Comparison of ENCODE assay signal across 12 cellular contexts in the genomic region with DNA sequence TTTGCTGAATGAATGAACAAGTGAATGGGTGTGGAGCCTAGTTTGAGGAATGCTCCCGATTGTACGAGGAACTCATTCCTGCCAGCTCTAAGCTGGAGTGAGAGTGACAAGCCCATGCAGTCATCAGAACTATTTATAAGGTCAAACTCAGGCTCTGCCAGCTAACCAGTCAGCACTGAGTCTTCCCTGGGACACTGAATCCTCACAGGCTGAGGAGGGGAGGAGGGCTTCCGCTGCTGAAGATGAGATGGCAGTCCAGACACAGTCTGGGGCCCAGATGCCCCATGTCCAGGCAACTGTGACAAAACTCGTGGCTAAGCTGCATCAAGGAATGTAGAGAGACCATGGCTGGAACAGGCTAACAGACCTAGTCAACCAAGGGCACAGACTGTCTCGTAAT. TPM values are rescaled to one million over a fixed set of nuclear protein-coding genes. Genes with fewer than 3 reads are reported as not detected.
DNase-seq lines count a peak whose midpoint lies in the region; ATAC-seq and TF ChIP-seq lines count a peak whose summit lies in the region.
"Had no signal": no experiment of that assay in that cellular context is flagged by ENCODE, and none has a peak within 500 bp of the region (broad histone marks: within the 10 kb centered on the region; RNA-seq: fewer than 3 reads in every experiment).

No MANE protein-coding gene starts in this region.

- H3K9ac ChIP-seq in PC-3 (ENCODE audit: low read length) (no peak overlapping the region), mesendoderm (ENCODE audit: low read length) (peak overlapping the region; percentile 55)

- H4K20me1 ChIP-seq in PC-3 (ENCODE audit: low read length), result no peaks in the 10 kb centered on the region

- H4K5ac ChIP-seq in mesendoderm (ENCODE audit: low read length), result no peak overlapping the region

- intact Hi-C loops in PC-3 (cut with micrococcal nuclease), result no loop called here

- H3K4me3 ChIP-seq in PC-3 (ENCODE audit: low read length) (no peak overlapping the region), mesendoderm (ENCODE audit: low read length) (no peak overlapping the region), tibial nerve (no peak overlapping the region)

- POLR2A ChIA-PET in PC-3 (lab: Charles Lee; ENCODE audit: unreplicated experiment), result interaction anchor here (0.5 kb wide), 1 partner anchor 227 kb away, joined by 10 read pairs; no protein-coding TSS in a partner anchor

- no peak overlapping the region for H3K4ac ChIP-seq in mesendoderm (ENCODE audit: low read depth, low read length)

- no peak overlapping the region for H3K27ac ChIP-seq in PC-3 (ENCODE audit: low read length)
- H3K27ac ChIP-seq in mesendoderm (ENCODE audit: low read depth, low read length), result peak overlapping the region; percentile 78
- no peak overlapping the region for H3K27ac ChIP-seq in tibial nerve

- peaks cover 6% of the 10 kb centered on the region for H3K79me1 ChIP-seq in mesendoderm (ENCODE audit: low read length)

- 0 out of 2 replicates have a peak, but pooled peaks cover 6% of the 10 kb centered on the region for H3K4me1 ChIP-seq in PC-3 (ENCODE audit: insufficient read depth, low read length)
- peaks cover 21% of the 10 kb centered on the region for H3K4me1 ChIP-seq in mesendoderm (ENCODE audit: control insufficient read depth, low read depth, low read length)
- H3K4me1 ChIP-seq in tibial nerve, result peaks cover 0 to 53% (median 14%) of the 10 kb centered on the region in 4 donors

- H3K4me2 ChIP-seq in PC-3 (ENCODE audit: low read length) (no peak overlapping the region), mesendoderm (ENCODE audit: low read length) (no peak overlapping the region)

- H3K36me3 ChIP-seq in PC-3 (ENCODE audit: low read depth, low read length), result no peaks in the 10 kb centered on the region
- H3K36me3 ChIP-seq in mesendoderm (ENCODE audit: control insufficient read depth, insufficient read depth, low read length), result no peaks in the 10 kb centered on the region
- H3K36me3 ChIP-seq in tibial nerve, result no peaks in the 10 kb centered on the region

- H3K79me2 ChIP-seq in PC-3 (ENCODE audit: low read length) (no peaks in the 10 kb centered on the region), mesendoderm (ENCODE audit: control insufficient read depth, insufficient read depth, low read length) (peaks cover 66% of the 10 kb centered on the region)

- CTCF ChIA-PET in PC-3 (lab: Charles Lee), result interaction anchor here (0.6 to 0.7 kb wide), 2 partner anchors 34 to 239 kb away, joined by 3 read pairs; no protein-coding TSS in a partner anchor

- no peak for TF ChIP-seq POLR2A in tibial nerve (IDR thresholded peaks at IDR 0.05)

- no peaks in the 10 kb centered on the region for H3K9me2 ChIP-seq in PC-3 (replicated peaks; ENCODE audit: low read length)

- WGBS in mesendoderm (ENCODE audit: extremely low coverage, insufficient coverage, low lambda C conversion rate), result no CpG with 5 or more reads among the region's 5 CpGs
- 33 to 37% methylated on average over 5 of the region's 5 CpGs for WGBS in tibial nerve, 2 donors

- peak; percentile 77 for DNase-seq in AG08396 (ENCODE audit: low spot score)
- peak; percentile 49 for DNase-seq in PC-3
- peak; percentile 83 for DNase-seq in mesendoderm
- no peak for DNase-seq in NCI-H146 treated with DMSO at 0.1 percent for 48 hours (lab: John Stamatoyannopoulos, UW; ENCODE audit: unreplicated experiment)
- no peak for DNase-seq in KG1 (lab: John Stamatoyannopoulos, UW)
- DNase-seq in tibial nerve (ENCODE audit: low spot score in 2 of 2), result no peak
- DNase-seq in stimulated activated CD4-positive, alpha-beta T cell treated with anti-CD3 and anti-CD28 coated beads, Interleukin-2, amount 100 ng/mL, for 48 hours, result no peak
- DNase-seq: foreskin melanocyte; naive thymus-derived CD8-positive, alpha-beta T cell; T-helper 1 cell had no signal

- peak overlapping the region; percentile 82 for H3K56ac ChIP-seq in mesendoderm (ENCODE audit: low read length)

- no peak overlapping the region for H2BK120ac ChIP-seq in mesendoderm (ENCODE audit: low read depth, low read length)

- no peak overlapping the region for H2AFZ ChIP-seq in PC-3 (ENCODE audit: low read length)

- peak overlapping the region; percentile 12 for H3K23ac ChIP-seq in mesendoderm (ENCODE audit: low read length)

- H4K8ac ChIP-seq in mesendoderm (ENCODE audit: low read depth, low read length), result no peak overlapping the region

- peaks cover 15% of the 10 kb centered on the region for H3K27me3 ChIP-seq in PC-3 (ENCODE audit: low read length)
- H3K27me3 ChIP-seq in mesendoderm (ENCODE audit: insufficient read depth, low read length, poor library complexity), result no peaks in the 10 kb centered on the region
- peaks cover 0 to 17% of the 10 kb centered on the region in 2 donors for H3K27me3 ChIP-seq in tibial nerve

- no peaks in the 10 kb centered on the region for H3K9me3 ChIP-seq in PC-3 (ENCODE audit: low read length)
- no peaks in the 10 kb centered on the region for H3K9me3 ChIP-seq in tibial nerve

- ATAC-seq in PC-3 (peak; percentile 60), esophagus mucosa (peak; percentile 28)
- ATAC-seq: naive thymus-derived CD8-positive, alpha-beta T cell had no signal

- no peak for TF ChIP-seq EP300 in tibial nerve (IDR thresholded peaks at IDR 0.05)

- no peak for TF ChIP-seq CTCF in PC-3 (conservative IDR thresholded peaks at IDR 0.05; ENCODE audit: low read depth, low read length)
- TF ChIP-seq CTCF in tibial nerve (IDR thresholded peaks at IDR 0.05), result no peak

- BruUV-seq in PC-3 (replicated peaks; lab: Mats Ljungman, UMichigan), result no TSS peak

- H3F3A ChIP-seq in PC-3 (ENCODE audit: low read length, unreplicated experiment), result no peaks in the 10 kb centered on the region

- no peak overlapping the region for H2BK5ac ChIP-seq in mesendoderm (ENCODE audit: low read length)

- no peak overlapping the region for H2BK15ac ChIP-seq in mesendoderm (replicated peaks; ENCODE audit: low read depth)

- H2AK5ac ChIP-seq in mesendoderm (ENCODE audit: low read length), result no peak overlapping the region

- H3K18ac ChIP-seq in mesendoderm (ENCODE audit: low read length), result peak overlapping the region; percentile 0

RNA-seq across cellular contexts. Expression of a gene that starts 4.0 kb away (rescaled TPM):
- total RNA-seq in PC-3 (2014; rRNA removed) (0.87 and 3.1 TPM in 2 replicates), esophagus mucosa (2.5 TPM), tibial nerve (100 to 1,000 TPM in 1 of 4 donors, 10 to 100 TPM in 3; 24.3 to 105 (median 52.9) TPM)
- 14.5 TPM for polyA plus RNA-seq in mesendoderm (2013, experiment 1 of 2)
- polyA plus RNA-seq in mesendoderm (2013, experiment 2 of 2), result 13.3 TPM
- total RNA-seq: naive thymus-derived CD8-positive, alpha-beta T cell had no signal
- polyA plus RNA-seq: IgD-negative memory B cell; naive thymus-derived CD8-positive, alpha-beta T cell had no signal

RNA-seq across cellular contexts. Expression of a gene that starts 22.2 kb away (rescaled TPM):
- total RNA-seq in PC-3 (2014; rRNA removed) (15.2 and 21.7 TPM in 2 replicates), esophagus mucosa (12.6 TPM), tibial nerve (10 to 100 TPM; 35.3 to 51.9 (median 39.7) TPM)
- polyA plus RNA-seq in mesendoderm (2013, experiment 1 of 2), result 15.5 TPM
- 16.1 TPM for polyA plus RNA-seq in mesendoderm (2013, experiment 2 of 2)

Comparison
In these comparisons a context has a peak if more than half of its experiments do, and no peak if none do; other contexts are left out.
1. DNase-seq: peak in AG08396 (single experiment), PC-3 (single experiment) and mesendoderm (single experiment); none in NCI-H146 treated with DMSO at 0.1 percent for 48 hours (single experiment), KG1 (single experiment), tibial nerve (0 of 2) and stimulated activated CD4-positive, alpha-beta T cell treated with anti-CD3 and anti-CD28 coated beads, Interleukin-2, amount 100 ng/mL, for 48 hours (0 of 2).